10 cellular contexts compared by ENCODE assay signal in genomic region chr1:20317471-20317870, GRCh38. TPM values are rescaled to one million over a fixed set of nuclear protein-coding genes. Genes with fewer than 3 reads are reported as not detected.
"Had no signal": no experiment of that assay in that cellular context is flagged by ENCODE, and none has a peak within 500 bp of the region (broad histone marks: within the 10 kb centered on the region; RNA-seq: fewer than 3 reads in every experiment).

No MANE protein-coding gene starts in this region.

- H3K27ac ChIP-seq: GM23248 had no signal

- H3K4me3 ChIP-seq: GM23248, GM23338, HAP-1 had no signal

- H3K36me3 ChIP-seq: HAP-1 had no signal

- ATAC-seq: GM23338, HCT116 had no signal

- H3K9me3 ChIP-seq: HAP-1 had no signal

- H3K4me2 ChIP-seq: GM23338 had no signal

- DNase-seq: GM23248, GOT3, H7, H9, HCEC 1CT, HFFc6 had no signal

- H3K4me1 ChIP-seq: HAP-1 had no signal

- H3K9ac ChIP-seq: GM23248 had no signal

- H2AFZ ChIP-seq: GM23248, GM23338 had no signal

RNA-seq across cellular contexts. Expression of gene VWA5B1, which starts 26.8 kb away (rescaled TPM):
- total RNA-seq: GM23248, H4, H9, HFFc6 had no signal
- polyA plus RNA-seq: GM23248 had no signal
